32 cellular contexts compared by ENCODE assay signal in genomic region chr3:47294392-47294791, GRCh38.
"Had no signal": no experiment of that assay in that cellular context is flagged by ENCODE, and none has a peak within 500 bp of the region (broad histone marks: within the 10 kb centered on the region; RNA-seq: fewer than 3 reads in every experiment).

No MANE protein-coding gene starts in this region.

- H3K9me3 Mint-ChIP-seq: activated CD4-positive, alpha-beta memory T cell treated with anti-CD3 and anti-CD28 coated beads for 36 hours; activated CD4-positive, alpha-beta T cell treated with anti-CD3 and anti-CD28 coated beads, Interleukin-2, amount 10 ng/mL, durations not matched to agents 24 days and 14 days; activated naive CD4-positive, alpha-beta T cell treated with anti-CD3 and anti-CD28 coated beads, Interleukin-2, amount 50 U/mL, for 72 hours; activated T-cell treated with anti-CD3 and anti-CD28 coated beads, Interleukin-2, amount 50 U/mL, for 72 hours; central memory CD8-positive, alpha-beta T cell; dendritic cell treated with granulocyte-macrophage colony-stimulating factor and Interleukin-4, amounts not matched to agents 40 ng/mL and 50 ng/mL, for 4 days; immature natural killer cell; mesothelial cell of epicardium; naive B cell; stimulated activated effector memory CD8-positive, alpha-beta T cell treated with anti-CD3 and anti-CD28 coated beads, Interleukin-12 subunit alpha, Interleukin-12 subunit beta, amount 100 ng/mL, for 72 hours; T-helper 1 cell treated with Interleukin-12 subunit alpha and Interleukin-12 subunit beta and Interleukin-4 antibody, amounts not matched to agents 30 μg/mL and 1 μg/mL, for 36 hours had no signal

- H3K36me3 ChIP-seq: pancreas, prostate gland, thyroid gland had no signal

- H3K27ac ChIP-seq: esophagus muscularis mucosa, foreskin keratinocyte, heart left ventricle, pancreas, prostate gland, sigmoid colon, stomach, thyroid gland, upper lobe of right lung had no signal

- H3K4me1 Mint-ChIP-seq: mesothelial cell of epicardium had no signal

- H3K4me3 Mint-ChIP-seq: activated CD4-positive, alpha-beta memory T cell treated with anti-CD3 and anti-CD28 coated beads for 36 hours; activated CD4-positive, alpha-beta T cell treated with anti-CD3 and anti-CD28 coated beads, Interleukin-2, amount 10 ng/mL, durations not matched to agents 24 days and 14 days; activated T-cell treated with anti-CD3 and anti-CD28 coated beads, Interleukin-2, amount 50 U/mL, for 72 hours; central memory CD8-positive, alpha-beta T cell; dendritic cell treated with granulocyte-macrophage colony-stimulating factor and Interleukin-4, amounts not matched to agents 40 ng/mL and 50 ng/mL, for 4 days; immature natural killer cell; mesothelial cell of epicardium; naive B cell; stimulated activated effector memory CD8-positive, alpha-beta T cell treated with anti-CD3 and anti-CD28 coated beads, Interleukin-12 subunit alpha, Interleukin-12 subunit beta, amount 100 ng/mL, for 72 hours; T-helper 1 cell treated with Interleukin-12 subunit alpha and Interleukin-12 subunit beta and Interleukin-4 antibody, amounts not matched to agents 30 μg/mL and 1 μg/mL, for 36 hours had no signal

- H3K27ac Mint-ChIP-seq: activated CD4-positive, alpha-beta memory T cell treated with anti-CD3 and anti-CD28 coated beads for 36 hours; activated CD4-positive, alpha-beta T cell treated with anti-CD3 and anti-CD28 coated beads, Interleukin-2, amount 10 ng/mL, durations not matched to agents 24 days and 14 days; activated T-cell treated with anti-CD3 and anti-CD28 coated beads, Interleukin-2, amount 50 U/mL, for 72 hours; dendritic cell treated with granulocyte-macrophage colony-stimulating factor and Interleukin-4, amounts not matched to agents 40 ng/mL and 50 ng/mL, for 4 days; mesothelial cell of epicardium; T-helper 1 cell treated with Interleukin-12 subunit alpha and Interleukin-12 subunit beta and Interleukin-4 antibody, amounts not matched to agents 30 μg/mL and 1 μg/mL, for 36 hours had no signal

- DNase-seq: activated CD4-positive, alpha-beta memory T cell treated with anti-CD3 and anti-CD28 coated beads for 36 hours; activated CD4-positive, alpha-beta T cell treated with anti-CD3 and anti-CD28 coated beads, Interleukin-2, amount 10 ng/mL, durations not matched to agents 24 days and 14 days; activated CD4-positive, CD25-positive, alpha-beta regulatory T cell treated with anti-CD3 and anti-CD28 coated beads, Interleukin-2, amount 50 U/mL, for 72 hours; activated naive CD4-positive, alpha-beta T cell; activated T-cell treated with anti-CD3 and anti-CD28 coated beads for 4 hours; activated T-cell treated with anti-CD3 and anti-CD28 coated beads, Interleukin-2, amount 50 U/mL, for 72 hours; foreskin keratinocyte; heart left ventricle; hypothalamus; immature natural killer cell; kidney; left colon; mammary epithelial cell; naive B cell; nucleus accumbens; pancreas; retina; sigmoid colon; small intestine; stimulated activated CD4-positive, alpha-beta T cell treated with anti-CD3 and anti-CD28 coated beads, Interleukin-4, amount 100 ng/mL, for 24 hours; stomach; T1000; upper lobe of right lung had no signal

- ATAC-seq: activated naive CD4-positive, alpha-beta T cell treated with anti-CD3 and anti-CD28 coated beads, Interleukin-2, amount 50 U/mL, for 72 hours; activated T-cell treated with anti-CD3 and anti-CD28 coated beads, Interleukin-2, amount 50 U/mL, for 72 hours; foreskin keratinocyte; heart left ventricle; left colon; pancreas; stimulated activated effector memory CD8-positive, alpha-beta T cell treated with anti-CD3 and anti-CD28 coated beads, Interleukin-12 subunit alpha, Interleukin-12 subunit beta, amount 100 ng/mL, for 72 hours; upper lobe of right lung had no signal

- H3K9me3 ChIP-seq: esophagus muscularis mucosa, heart left ventricle, pancreas, prostate gland, sigmoid colon, stomach, thyroid gland, upper lobe of right lung had no signal

- H3K27me3 ChIP-seq: esophagus muscularis mucosa, foreskin keratinocyte, heart left ventricle, pancreas, sigmoid colon, stomach, thyroid gland, upper lobe of right lung had no signal

- H3K4me1 ChIP-seq: foreskin keratinocyte, pancreas, prostate gland, upper lobe of right lung had no signal

- H3K4me3 ChIP-seq: esophagus muscularis mucosa, heart left ventricle, pancreas, prostate gland, sigmoid colon, stomach, thyroid gland, upper lobe of right lung had no signal

- H3K27me3 Mint-ChIP-seq: activated CD4-positive, alpha-beta memory T cell treated with anti-CD3 and anti-CD28 coated beads for 36 hours; activated CD4-positive, alpha-beta T cell treated with anti-CD3 and anti-CD28 coated beads, Interleukin-2, amount 10 ng/mL, durations not matched to agents 24 days and 14 days; central memory CD8-positive, alpha-beta T cell; dendritic cell treated with granulocyte-macrophage colony-stimulating factor and Interleukin-4, amounts not matched to agents 40 ng/mL and 50 ng/mL, for 4 days; naive B cell had no signal
